ENCODE assay signal across 8 cellular contexts in the genomic region with DNA sequence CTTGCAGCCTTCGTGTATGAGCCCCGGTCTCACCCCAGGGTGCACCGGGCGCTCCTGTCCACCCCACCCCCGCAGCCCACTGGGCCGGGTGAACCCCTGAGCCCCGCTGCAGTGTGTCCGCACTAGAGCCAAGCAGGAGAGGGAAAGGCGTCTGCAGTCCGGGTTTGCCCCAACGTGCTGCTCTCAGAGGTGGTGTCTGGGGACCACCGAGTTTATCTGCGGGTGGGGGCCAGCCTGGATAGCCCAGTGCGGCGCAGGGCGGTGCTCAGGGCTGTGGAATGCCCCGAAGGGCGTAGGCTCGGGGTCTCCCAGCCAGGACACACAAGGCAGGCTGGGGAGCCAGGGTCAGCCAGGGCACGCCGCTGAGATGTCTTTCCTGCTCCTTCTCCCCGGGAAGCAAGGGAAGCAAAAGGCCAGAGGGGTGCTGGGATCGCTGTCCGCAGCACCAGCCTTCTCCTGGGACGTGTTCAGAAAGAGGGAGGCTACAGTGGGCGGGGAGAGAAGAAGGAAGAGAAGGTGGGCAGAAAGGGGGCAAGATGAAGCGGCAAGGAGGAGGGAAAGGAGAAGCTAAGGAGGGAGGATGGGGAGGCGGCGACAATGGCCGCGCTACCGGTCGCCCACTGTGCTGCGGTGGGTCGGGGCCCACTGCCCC. TPM values are rescaled to one million over a fixed set of nuclear protein-coding genes. Genes with fewer than 3 reads are reported as not detected.
A peak's percentile ranks its signal among the peaks of the same experiment; 100 is the strongest.
DNase-seq lines count a peak whose midpoint lies in the region; ATAC-seq, FAIRE-seq and TF ChIP-seq lines count a peak whose summit lies in the region.

No MANE protein-coding gene starts in this region.

- dilution Hi-C loops in IMR-90 (cut with HindIII; ENCODE audit: low sequenced_read_pairs, unreplicated experiment) = no loop called here

- H3K27ac ChIP-seq in IMR-90 (ENCODE audit: insufficient read depth, low read length) = no peak overlapping the region

- H2BK20ac ChIP-seq in IMR-90 (ENCODE audit: low read depth, low read length) = no peak overlapping the region

- no peak for FAIRE-seq in HTR-8/SVneo (lab: Jason Lieb, UNC)

- H3K27me3 ChIP-seq in BJ (ENCODE audit: control insufficient read depth, insufficient read depth, low read length) = peaks cover 15% of the 10 kb centered on the region
- peaks cover 19% of the 10 kb centered on the region for H3K27me3 ChIP-seq in IMR-90 (ENCODE audit: control insufficient read depth, insufficient read depth, low read length)
- no peaks in the 10 kb centered on the region for H3K27me3 ChIP-seq in mononuclear cell (ENCODE audit: insufficient read depth, low read length)

- no peak overlapping the region for H3K4ac ChIP-seq in IMR-90 (ENCODE audit: low read depth, low read length)

- H3K36me3 ChIP-seq in BJ (ENCODE audit: control insufficient read depth, insufficient read depth, low read length) (no peaks in the 10 kb centered on the region), IMR-90 (ENCODE audit: control insufficient read depth, insufficient read depth, low read length) (no peaks in the 10 kb centered on the region)

- no peak overlapping the region for H3K14ac ChIP-seq in IMR-90 (replicated peaks; ENCODE audit: low read depth, low read length)

- no peak for TF ChIP-seq CTCF in BJ (IDR thresholded peaks at IDR 0.05; ENCODE audit: insufficient read depth, low read depth, low read length)
- no peak for TF ChIP-seq CTCF in IMR-90 (conservative IDR thresholded peaks at IDR 0.05; ENCODE audit: low read depth, low read length)

- TF ChIP-seq RAD21 in IMR-90 (IDR thresholded peaks at IDR 0.05; ENCODE audit: low read length) = no peak

- DNase-seq in BJ (ENCODE audit: low read depth) (no peak), IMR-90 (no peak), dermis blood vessel endothelial cell (peak; percentile 10), GDM1 (lab: John Stamatoyannopoulos, UW) (no peak), MV-4-11 (lab: John Stamatoyannopoulos, UW) (no peak), HTR-8/SVneo (ENCODE audit: insufficient read length, low spot score) (no peak)
- DNase-seq in stimulated activated CD8-positive, alpha-beta memory T cell treated with anti-CD3 and anti-CD28 coated beads, Interleukin-4, amount 100 ng/mL, for 48 hours = no peak

- ATAC-seq in IMR-90 (ENCODE audit: low read depth) = peak; percentile 31

- no peak overlapping the region for H2AK9ac ChIP-seq in IMR-90 (replicated peaks; ENCODE audit: low read depth, low read length, poor library complexity)

- H2BK5ac ChIP-seq in IMR-90 (ENCODE audit: low read depth, low read length, poor library complexity, severe bottlenecking) = no peak overlapping the region

- no TSS peak for BruUV-seq in IMR-90 (replicated peaks; lab: Mats Ljungman, UMichigan)

- peak overlapping the region; percentile 69 for H3K4me2 ChIP-seq in IMR-90 (ENCODE audit: low read depth, low read length)

- H4K91ac ChIP-seq in IMR-90 (ENCODE audit: insufficient read depth, low read depth, low read length) = no peak overlapping the region

- intact Hi-C loops in IMR-90 (cut with micrococcal nuclease) = no loop called here

- no peak overlapping the region; the same call in 1 of the 2 replicates for H4K5ac ChIP-seq in IMR-90 (ENCODE audit: low read depth, low read length)

- CTCF ChIA-PET in BJ (lab: Yijun Ruan, JAX) = interaction anchor here (0.6 to 4.9 kb wide), 7 partner anchors 8 to 318 kb away, joined by 3 to 29 read pairs (median 4); no protein-coding TSS in a partner anchor
- CTCF ChIA-PET in IMR-90 (lab: Yijun Ruan, JAX) = interaction anchor here (1.0 kb wide), 1 partner anchor 9 kb away, joined by 5 read pairs; no protein-coding TSS in a partner anchor

- TF ChIP-seq POLR2A in IMR-90 (IDR thresholded peaks at IDR 0.05; ENCODE audit: low read depth, low read length) = no peak

- no peak overlapping the region; the same call in 2 of the 3 replicates for H2BK15ac ChIP-seq in IMR-90 (ENCODE audit: low read depth, low read length)

- no peak overlapping the region for H2BK120ac ChIP-seq in IMR-90 (ENCODE audit: low read depth, low read length)

- no peaks in the 10 kb centered on the region for H3K9me3 ChIP-seq in IMR-90 (ENCODE audit: control insufficient read depth, insufficient read depth, low read length)
- H3K9me3 ChIP-seq in mononuclear cell (ENCODE audit: low read depth, low read length) = no peaks in the 10 kb centered on the region

- H4K20me1 ChIP-seq in IMR-90 (ENCODE audit: insufficient read depth, low read length) = no peaks in the 10 kb centered on the region

- peak overlapping the region; percentile 80 for H2AFZ ChIP-seq in IMR-90 (replicated peaks; ENCODE audit: low read length, poor library complexity)

- POLR2A ChIA-PET in BJ (lab: Charles Lee) (no interaction called here), IMR-90 (lab: Charles Lee; ENCODE audit: unreplicated experiment) (no interaction called here)

- H3K18ac ChIP-seq in IMR-90 (ENCODE audit: low read depth, low read length) = 0 out of 2 replicates have a peak overlapping the region, but pooled peaks have one; percentile 9

- in situ Hi-C loops in IMR-90 (cut with MboI; ENCODE audit: low sequenced_read_pairs) = no loop called here

- no peaks in the 10 kb centered on the region for H3K9me1 ChIP-seq in IMR-90 (ENCODE audit: insufficient read depth, low read length)

- H3K23ac ChIP-seq in IMR-90 (ENCODE audit: low read depth, low read length) = no peak overlapping the region

- no peaks in the 10 kb centered on the region for H3K79me1 ChIP-seq in IMR-90 (ENCODE audit: low read depth in 1 of 2, low read length in 2 of 2)

- H3K4me3 ChIP-seq in BJ (ENCODE audit: low read depth, low read length) = peak overlapping the region; percentile 50
- H3K4me3 ChIP-seq in IMR-90 (ENCODE audit: insufficient read depth, low read depth, low read length) = peak overlapping the region; percentile 46
- peak overlapping the region; percentile 40 for H3K4me3 ChIP-seq in mononuclear cell (ENCODE audit: low read length)

- H3K4me1 ChIP-seq in IMR-90 (ENCODE audit: control insufficient read depth, insufficient read depth, low read length) = no peaks in the 10 kb centered on the region
- H3K4me1 ChIP-seq in mononuclear cell (ENCODE audit: insufficient read depth, low read length) = peaks cover 21% of the 10 kb centered on the region

- H3K56ac ChIP-seq in IMR-90 (ENCODE audit: extremely low read depth, insufficient read depth, low read length) = no peak overlapping the region

- peak overlapping the region; percentile 57 to 74; a peak in 2 of 4 replicates for H4K8ac ChIP-seq in IMR-90 (ENCODE audit: low read depth in 2 of 2, low read length in 2 of 2)

- H3K9ac ChIP-seq in IMR-90 (ENCODE audit: low read depth, low read length) = 0 out of 2 replicates have a peak overlapping the region, but pooled peaks have one; percentile 20

- no peak overlapping the region for H2AK5ac ChIP-seq in IMR-90 (ENCODE audit: low read depth, low read length)

- WGBS in IMR-90 (ENCODE audit: extremely low coverage in 2 of 2, insufficient read length in 1 of 2), 2 experiments = 14% methylated on average over 5 of the region's 35 CpGs; no CpG with 5 or more reads in 1 of the 2 experiments

TF ChIP-seq in IMR-90, 13 proteins besides CTCF, POLR2A, EP300 and RAD21:
- TF ChIP-seq NFE2L2 (IDR thresholded peaks at IDR 0.05; ENCODE audit: low read depth, low read length) = no peak
- no peak for TF ChIP-seq MXI1 (IDR thresholded peaks at IDR 0.05; ENCODE audit: borderline replicate concordance, low read depth, low read length)
- no peak for TF ChIP-seq MAZ (IDR thresholded peaks at IDR 0.05; ENCODE audit: borderline replicate concordance, low read depth, low read length)
- TF ChIP-seq CHD1 (IDR thresholded peaks at IDR 0.05; ENCODE audit: low read depth, low read length) = no peak
- TF ChIP-seq, protein P1, sequence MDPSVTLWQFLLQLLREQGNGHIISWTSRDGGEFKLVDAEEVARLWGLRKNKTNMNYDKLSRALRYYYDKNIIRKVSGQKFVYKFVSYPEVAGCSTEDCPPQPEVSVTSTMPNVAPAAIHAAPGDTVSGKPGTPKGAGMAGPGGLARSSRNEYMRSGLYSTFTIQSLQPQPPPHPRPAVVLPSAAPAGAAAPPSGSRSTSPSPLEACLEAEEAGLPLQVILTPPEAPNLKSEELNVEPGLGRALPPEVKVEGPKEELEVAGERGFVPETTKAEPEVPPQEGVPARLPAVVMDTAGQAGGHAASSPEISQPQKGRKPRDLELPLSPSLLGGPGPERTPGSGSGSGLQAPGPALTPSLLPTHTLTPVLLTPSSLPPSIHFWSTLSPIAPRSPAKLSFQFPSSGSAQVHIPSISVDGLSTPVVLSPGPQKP (IDR thresholded peaks at IDR 0.05; ENCODE audit: borderline replicate concordance, low read depth, low read length) = no peak
- TF ChIP-seq MAFK (IDR thresholded peaks at IDR 0.05; ENCODE audit: low read depth, low read length) = no peak
- TF ChIP-seq, protein P2, sequence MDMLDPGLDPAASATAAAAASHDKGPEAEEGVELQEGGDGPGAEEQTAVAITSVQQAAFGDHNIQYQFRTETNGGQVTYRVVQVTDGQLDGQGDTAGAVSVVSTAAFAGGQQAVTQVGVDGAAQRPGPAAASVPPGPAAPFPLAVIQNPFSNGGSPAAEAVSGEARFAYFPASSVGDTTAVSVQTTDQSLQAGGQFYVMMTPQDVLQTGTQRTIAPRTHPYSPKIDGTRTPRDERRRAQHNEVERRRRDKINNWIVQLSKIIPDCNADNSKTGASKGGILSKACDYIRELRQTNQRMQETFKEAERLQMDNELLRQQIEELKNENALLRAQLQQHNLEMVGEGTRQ (IDR thresholded peaks at IDR 0.05; ENCODE audit: low read depth, low read length) = no peak
- TF ChIP-seq RCOR1 (IDR thresholded peaks at IDR 0.05; ENCODE audit: insufficient replicate concordance, low read length) = no peak
- no peak for TF ChIP-seq RFX5 (IDR thresholded peaks at IDR 0.05; ENCODE audit: low read depth, low read length)
- TF ChIP-seq BHLHE40 (IDR thresholded peaks at IDR 0.05; ENCODE audit: low read depth, low read length) = no peak
- TF ChIP-seq FOS (IDR thresholded peaks at IDR 0.05; ENCODE audit: low read depth, low read length) = no peak
- TF ChIP-seq CEBPB (IDR thresholded peaks at IDR 0.05; ENCODE audit: low read depth, low read length) = no peak
TF ChIP-seq in IMR-90: peak in this region for 0.

RNA-seq across cellular contexts. Expression of a gene that starts 56.6 kb away (rescaled TPM):
- polyA plus RNA-seq in BJ (2011; rRNA removed) = 0.11 and 0.34 TPM in 2 replicates
- polyA minus RNA-seq in BJ (2011; rRNA and poly(A)+ RNA removed) = 0.09 and 0.82 TPM in 2 replicates
- total RNA-seq in IMR-90 (2012; rRNA removed) = not detected in 2 replicates
- not detected in 2 replicates for polyA plus RNA-seq in IMR-90 (2012; rRNA removed)
- not detected in 2 replicates for polyA plus RNA-seq in IMR-90 (2012; cell fraction: cytosol; rRNA removed)
- not detected in 2 replicates for polyA plus RNA-seq in IMR-90 (2012; cell fraction: nucleus; rRNA removed; ENCODE audit: low replicate concordance)
- under 0.01 and 0.09 TPM in 2 replicates for total RNA-seq in dermis blood vessel endothelial cell
- under 0.01 TPM for total RNA-seq in mononuclear cell
